ENCODE assay signal across 1 cellular context in the genomic region with DNA sequence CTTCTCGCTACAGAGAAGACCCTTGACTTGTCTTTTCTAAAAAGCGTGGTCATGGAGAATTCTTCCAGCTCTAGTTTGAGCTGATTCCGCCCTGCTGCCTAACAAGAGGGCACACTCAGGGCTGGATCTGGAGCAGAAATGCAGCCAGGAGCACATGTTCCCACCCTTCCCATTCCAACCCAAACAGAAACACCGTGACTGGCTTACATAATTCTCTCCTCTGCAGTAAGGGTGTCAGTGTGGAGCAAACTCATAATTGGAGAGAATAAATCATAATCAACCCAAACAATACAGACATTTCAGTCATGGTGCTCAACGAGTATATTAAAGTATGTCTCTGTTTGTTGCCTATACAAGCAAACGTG.
TF ChIP-seq lines count a peak whose summit lies in the region.

No MANE protein-coding gene starts in this region.

TF ChIP-seq in WTC11, 78 proteins besides CTCF, POLR2A, EP300 and RAD21 (continued from another document):
- TF ChIP-seq, protein P1, sequence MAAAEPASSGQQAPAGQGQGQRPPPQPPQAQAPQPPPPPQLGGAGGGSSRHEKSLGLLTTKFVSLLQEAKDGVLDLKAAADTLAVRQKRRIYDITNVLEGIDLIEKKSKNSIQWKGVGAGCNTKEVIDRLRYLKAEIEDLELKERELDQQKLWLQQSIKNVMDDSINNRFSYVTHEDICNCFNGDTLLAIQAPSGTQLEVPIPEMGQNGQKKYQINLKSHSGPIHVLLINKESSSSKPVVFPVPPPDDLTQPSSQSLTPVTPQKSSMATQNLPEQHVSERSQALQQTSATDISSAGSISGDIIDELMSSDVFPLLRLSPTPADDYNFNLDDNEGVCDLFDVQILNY (CRISPR knock-in tag; IDR thresholded peaks at IDR 0.05), result no peak
- TF ChIP-seq PRDM15 (CRISPR knock-in tag; IDR thresholded peaks at IDR 0.05) (no peak), TCF7 (CRISPR knock-in tag; IDR thresholded peaks at IDR 0.05; ENCODE audit: low read depth) (no peak), IRF1 (CRISPR knock-in tag; IDR thresholded peaks at IDR 0.05) (no peak), OVOL2 (CRISPR knock-in tag; IDR thresholded peaks at IDR 0.05; ENCODE audit: borderline replicate concordance) (no peak), ZNF138 (CRISPR knock-in tag; conservative IDR thresholded peaks at IDR 0.05) (no peak), SP1 (CRISPR knock-in tag; conservative IDR thresholded peaks at IDR 0.05) (no peak)
TF ChIP-seq in WTC11: peak in this region for 0.
